In the genomic region with DNA sequence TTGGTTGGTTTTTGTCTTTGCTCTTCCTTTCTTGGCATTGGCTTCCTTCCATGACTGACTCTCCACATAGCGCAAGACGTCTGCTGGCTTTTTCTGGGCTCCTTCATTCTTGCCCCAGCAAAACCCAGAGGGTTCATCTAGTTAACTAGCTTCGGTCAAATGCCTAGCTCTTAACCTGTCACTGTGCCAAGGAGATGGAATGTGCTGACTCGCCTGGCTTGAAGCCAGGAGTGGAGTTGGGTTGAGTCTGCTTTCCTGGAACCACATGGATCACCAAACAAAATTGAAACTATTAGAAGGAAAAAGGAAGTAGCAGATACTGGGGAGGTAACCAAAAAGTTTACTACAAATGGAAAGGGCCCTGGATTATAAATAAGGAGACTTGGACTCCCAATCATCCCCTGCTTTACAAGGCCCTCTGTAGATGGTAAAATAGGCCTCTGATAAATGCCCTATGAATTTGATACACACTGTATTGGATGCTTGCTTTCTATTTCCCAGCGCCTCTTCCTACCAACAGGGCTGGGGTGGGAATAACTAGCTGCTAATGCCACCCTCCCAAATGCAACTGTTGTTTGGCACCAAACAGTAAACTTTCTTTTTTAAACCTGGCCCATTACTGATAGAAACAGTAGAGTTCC, we compare ENCODE assay signal across 9 cellular contexts. TPM values are rescaled to one million over a fixed set of nuclear protein-coding genes. Genes with fewer than 3 reads are reported as not detected.
DNase-seq lines count a peak whose midpoint lies in the region; ATAC-seq, FAIRE-seq and TF ChIP-seq lines count a peak whose summit lies in the region.
"Had no signal": no experiment of that assay in that cellular context is flagged by ENCODE, and none has a peak within 500 bp of the region (broad histone marks: within the 10 kb centered on the region; RNA-seq: fewer than 3 reads in every experiment).

No MANE protein-coding gene starts in this region.

- H3K27ac ChIP-seq in A549 (peak overlapping the region; percentile 7 to 63; a peak in 3 of 6 replicates), WERI-Rb-1 (no peak overlapping the region)

- 65% methylated on average over 5 of the region's 5 CpGs for WGBS in A549 (ENCODE audit: missing lambda C conversion rate)

- H3K4me1 ChIP-seq in A549: peaks cover 20% of the 10 kb centered on the region

- TF ChIP-seq CTCF in A549 (IDR thresholded peaks at IDR 0.05) (no peak), astrocyte of the cerebellum (IDR thresholded peaks at IDR 0.05; ENCODE audit: low read depth, low read length, missing control alignments) (no peak), kidney epithelial cell (IDR thresholded peaks at IDR 0.05; ENCODE audit: insufficient read depth, low read length, poor library complexity, severe bottlenecking) (no peak), WERI-Rb-1 (IDR thresholded peaks at IDR 0.05; ENCODE audit: low read depth, low read length) (no peak)

- in situ Hi-C loops in astrocyte of the cerebellum (cut with HindIII; ENCODE audit: low sequenced_read_pairs): no loop called here

- CTCF ChIA-PET in A549 (lab: Yijun Ruan, JAX): no interaction called here

- DNase-seq in A549 (ENCODE audit: low read depth in 1 of 2, low spot score in 1 of 2) (peak in 1 of 2 experiments; percentile 60), HK-2 (ENCODE audit: unreplicated experiment) (peak; percentile 80), astrocyte of the cerebellum (ENCODE audit: low read depth) (peak; percentile 82), kidney epithelial cell (ENCODE audit: low read depth) (peak; percentile 67), WERI-Rb-1 (no peak), OCI-M2 (lab: John Stamatoyannopoulos, UW; ENCODE audit: unreplicated experiment) (no peak)
- no peak for DNase-seq in stimulated activated naive CD4-positive, alpha-beta T cell (lab: John Stamatoyannopoulos, UW)

- ATAC-seq in A549: no peak
- no peak for ATAC-seq in HG03135 (IDR thresholded peaks at IDR 0.05; ENCODE audit: unreplicated experiment)

- H3K9me3 ChIP-seq in A549 (no peaks in the 10 kb centered on the region), WERI-Rb-1 (ENCODE audit: severe bottlenecking) (no peaks in the 10 kb centered on the region)

- H3K4me2 ChIP-seq in A549: peak overlapping the region; percentile 24

- no peak for FAIRE-seq in A549 (lab: Jason Lieb, UNC)
- FAIRE-seq: colon had no signal

- no peaks in the 10 kb centered on the region for H3K27me3 ChIP-seq in kidney epithelial cell (ENCODE audit: control insufficient read depth, insufficient read depth, low read length)
- no peaks in the 10 kb centered on the region for H3K27me3 ChIP-seq in WERI-Rb-1 (ENCODE audit: insufficient read depth, low read depth, severe bottlenecking)

- no peak for TF ChIP-seq RAD21 in A549 (conservative IDR thresholded peaks at IDR 0.05 in 1 of 2, IDR thresholded peaks at IDR 0.05 in 1 of 2)

- H3K36me3 ChIP-seq in kidney epithelial cell (ENCODE audit: control insufficient read depth, insufficient read depth, low read length) (peaks cover 1% of the 10 kb centered on the region), WERI-Rb-1 (peaks cover 14% of the 10 kb centered on the region)

- TF ChIP-seq EP300 in A549 (IDR thresholded peaks at IDR 0.05): no peak

- H3K4me3 ChIP-seq in A549 (no peak overlapping the region), astrocyte of the cerebellum (ENCODE audit: low read depth, low read length) (no peak overlapping the region), kidney epithelial cell (ENCODE audit: low read depth, low read length) (no peak overlapping the region), WERI-Rb-1 (ENCODE audit: low read depth, low read length) (no peak overlapping the region)

- no peak for TF ChIP-seq POLR2A in A549 (IDR thresholded peaks at IDR 0.05; ENCODE audit: low read length)

- POLR2A ChIA-PET in A549 (lab: Yijun Ruan, JAX): interaction anchor here (2.0 kb wide), 1 partner anchor 11 kb away, joined by 4 read pairs; no protein-coding TSS in a partner anchor

TF ChIP-seq in A549, 52 proteins besides CTCF, POLR2A, EP300 and RAD21:
- TF ChIP-seq NPAS2 (CRISPR knock-in tag; IDR thresholded peaks at IDR 0.05; ENCODE audit: borderline replicate concordance): no peak
- TF ChIP-seq MAFK (IDR thresholded peaks at IDR 0.05; ENCODE audit: partially characterized antibody): peak; percentile 74
TF ChIP-seq in A549: peak in this region for 1.

RNA-seq across cellular contexts. Expression of a gene that starts 11.3 kb away (rescaled TPM):
- polyA plus RNA-seq in A549 (2011; rRNA removed) (30.0 and 30.7 TPM in 2 replicates), A549 (2017; fragmentation: RNase III; extraction: RNeasy Plus Mini Kit Qiagen cat#74134 plus additional on column Dnase treatment) (28.0 to 34.0 TPM (median 33.3 TPM) in 3 replicates)
- polyA plus RNA-seq in A549 (2012; cell fraction: cytosol; rRNA removed): 5.9 and 6.5 TPM in 2 replicates
- 3.8 and 5.5 TPM in 2 replicates for polyA plus RNA-seq in A549 (2012; cell fraction: nucleus; rRNA removed)
- 17.7 and 20.4 TPM in 2 replicates for polyA minus RNA-seq in A549 (2011; rRNA and poly(A)+ RNA removed)
- total RNA-seq in kidney epithelial cell: 18.4 and 19.8 TPM in 2 replicates

RNA-seq across cellular contexts. Expression of a gene that starts 53.7 kb away (rescaled TPM):
- polyA plus RNA-seq in A549 (2011; rRNA removed): 19.2 and 22.0 TPM in 2 replicates
- polyA plus RNA-seq in A549 (2012; cell fraction: cytosol; rRNA removed): 3.9 and 4.3 TPM in 2 replicates
- 9.3 and 15.0 TPM in 2 replicates for polyA plus RNA-seq in A549 (2012; cell fraction: nucleus; rRNA removed)
- 39.0 to 43.8 TPM (median 41.2 TPM) in 3 replicates for polyA plus RNA-seq in A549 (2017; fragmentation: RNase III; extraction: RNeasy Plus Mini Kit Qiagen cat#74134 plus additional on column Dnase treatment)
- polyA minus RNA-seq in A549 (2011; rRNA and poly(A)+ RNA removed): 25.5 and 25.8 TPM in 2 replicates
- total RNA-seq in kidney epithelial cell: 12.2 and 13.5 TPM in 2 replicates

Comparison
In these comparisons a context has a peak if more than half of its experiments do, and no peak if none do; other contexts are left out.
1. DNase-seq: peak in HK-2 (single experiment), astrocyte of the cerebellum (single experiment) and kidney epithelial cell (single experiment); none in WERI-Rb-1 (single experiment), OCI-M2 (single experiment) and stimulated activated naive CD4-positive, alpha-beta T cell (0 of 6).